Comparison of ENCODE assay signal across 1 cellular context in the genomic region with DNA sequence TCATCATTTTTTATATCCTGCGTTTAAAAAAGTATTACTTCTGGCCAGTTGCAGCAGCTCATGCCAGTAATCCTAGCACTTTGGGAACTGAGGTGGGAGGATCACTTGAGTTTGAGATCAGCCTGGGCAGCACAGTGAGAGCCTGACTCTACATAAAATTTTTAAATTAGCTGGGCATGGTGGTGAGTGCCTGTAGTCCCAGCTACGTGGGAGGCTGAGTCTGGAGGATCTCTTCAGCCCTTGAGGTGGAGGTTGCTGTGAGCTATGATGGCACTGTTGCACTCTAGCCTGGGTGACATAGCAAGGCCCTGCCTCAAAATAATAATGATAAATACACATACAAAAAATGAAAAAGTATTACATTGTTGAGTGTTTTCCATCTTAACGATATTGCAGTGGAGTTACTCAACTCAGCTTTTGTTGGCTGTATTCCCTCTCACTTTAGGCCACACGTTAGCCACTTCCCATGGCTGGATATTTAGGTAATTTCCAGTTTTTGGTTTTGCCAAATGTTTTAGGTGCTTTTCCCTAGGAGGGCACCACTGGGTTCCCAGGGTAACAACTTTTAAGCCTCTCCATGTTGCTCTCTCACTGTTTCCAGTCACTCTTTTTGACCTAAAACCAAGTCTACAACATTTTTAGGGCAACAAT.
TF ChIP-seq lines count a peak whose summit lies in the region.

No MANE protein-coding gene starts in this region.

TF ChIP-seq in IMR-90, 13 proteins besides CTCF, POLR2A, EP300 and RAD21:
- no peak for TF ChIP-seq CHD1 (IDR thresholded peaks at IDR 0.05; ENCODE audit: low read depth, low read length)
- TF ChIP-seq CEBPB (IDR thresholded peaks at IDR 0.05; ENCODE audit: low read depth, low read length) = peak; percentile 75
TF ChIP-seq in IMR-90: peak in this region for 1.
